ENCODE assay signal across 8 cellular contexts in genomic region chr18:46073474-46074331, GRCh38. TPM values are rescaled to one million over a fixed set of nuclear protein-coding genes. Genes with fewer than 3 reads are reported as not detected.
DNase-seq lines count a peak whose midpoint lies in the region; ATAC-seq and TF ChIP-seq lines count a peak whose summit lies in the region.

No MANE protein-coding gene starts in this region.

- BruUV-seq in OCI-LY7 (replicated peaks; lab: Mats Ljungman, UMichigan): no TSS peak

- no peak overlapping the region for H3K27ac ChIP-seq in OCI-LY7 (ENCODE audit: low read depth, low read length, poor library complexity, severe bottlenecking)

- no peak overlapping the region for H3K4me2 ChIP-seq in OCI-LY7 (ENCODE audit: low read length)

- in situ Hi-C loops in G401 (cut with HindIII; ENCODE audit: low sequenced_read_pairs): no loop called here
- in situ Hi-C loops in KBM-7 (cut with MboI; ENCODE audit: low pct_unique_long_range_greater_than_20kb, low sequenced_read_pairs): loop anchor here (25.0 kb wide), 1 partner anchor 411 kb away; no protein-coding TSS in a partner anchor

- POLR2A ChIA-PET in OCI-LY7 (lab: Charles Lee): no interaction called here

- intact Hi-C loops in OCI-LY7 (cut with micrococcal nuclease; ENCODE audit: unreplicated experiment): loop anchor here (2.0 to 10.0 kb wide), 2 partner anchors 99 to 379 kb away; no protein-coding TSS in a partner anchor

- H3K9me3 ChIP-seq in OCI-LY7 (ENCODE audit: low read length): no peaks in the 10 kb centered on the region

- H3K4me1 ChIP-seq in OCI-LY7 (ENCODE audit: insufficient read depth, low read length, poor library complexity, severe bottlenecking): no peaks in the 10 kb centered on the region

- no peak overlapping the region for H2AFZ ChIP-seq in OCI-LY7 (ENCODE audit: low read length)

- CTCF ChIA-PET in OCI-LY7 (lab: Charles Lee; ENCODE audit: unreplicated experiment): no interaction called here

- TF ChIP-seq CTCF in OCI-LY7 (conservative IDR thresholded peaks at IDR 0.05; ENCODE audit: low read length): peak; percentile 74

- peaks cover 19% of the 10 kb centered on the region for H3K36me3 ChIP-seq in OCI-LY7 (ENCODE audit: insufficient read depth, low read length)

- DNase-seq in G401 (ENCODE audit: low spot score): peak; percentile 81
- peak; percentile 89 for DNase-seq in KBM-7
- DNase-seq in OCI-LY7 (ENCODE audit: low spot score): peak; percentile 29
- DNase-seq in activated naive CD4-positive, alpha-beta T cell treated with anti-CD3 and anti-CD28 coated beads, Interleukin-2, amount 50 U/mL, for 16 hours: peak; percentile 40
- peak; percentile 56 for DNase-seq in globus pallidus (ENCODE audit: low spot score)
- peak; percentile 83 for DNase-seq in pons (ENCODE audit: low spot score)

- no peak for ATAC-seq in HG03108 (IDR thresholded peaks at IDR 0.05; ENCODE audit: unreplicated experiment)
- ATAC-seq in HG02870 (IDR thresholded peaks at IDR 0.05; ENCODE audit: unreplicated experiment): no peak

- H3K4me3 ChIP-seq in OCI-LY7 (ENCODE audit: low read depth, low read length, poor library complexity, severe bottlenecking): no peak overlapping the region

- no peaks in the 10 kb centered on the region for H3K9me2 ChIP-seq in OCI-LY7 (ENCODE audit: insufficient read depth, low read length)

- no peaks in the 10 kb centered on the region for H3K79me2 ChIP-seq in OCI-LY7 (ENCODE audit: insufficient read depth, low read depth, low read length)

- no peaks in the 10 kb centered on the region for H4K20me1 ChIP-seq in OCI-LY7 (ENCODE audit: insufficient read depth, low read length)

RNA-seq across cellular contexts. Expression of gene PSTPIP2, which starts 1.6 kb away (rescaled TPM):
- total RNA-seq in G401 (2014; rRNA removed; shearing (Covaris generic)): 18.9 and 19.0 TPM in 2 replicates
- total RNA-seq in OCI-LY7 (2014; rRNA removed; shearing (Covaris generic)): 0.15 TPM in 1 of 2 replicates, not detected in the other
- 0.11 TPM in 1 of 2 replicates, not detected in the other for total RNA-seq in OCI-LY7 (2022)

RNA-seq across cellular contexts. Expression of gene ATP5F1A, which starts 24.4 kb away (rescaled TPM):
- total RNA-seq in G401 (2014; rRNA removed; shearing (Covaris generic)): 912 and 973 TPM in 2 replicates
- total RNA-seq in OCI-LY7 (2014; rRNA removed; shearing (Covaris generic)): 208 and 218 TPM in 2 replicates
- 274 and 284 TPM in 2 replicates for total RNA-seq in OCI-LY7 (2022)

RNA-seq across cellular contexts. Expression of gene HAUS1, which starts 30.5 kb away (rescaled TPM):
- 237 and 250 TPM in 2 replicates for total RNA-seq in G401 (2014; rRNA removed; shearing (Covaris generic))
- total RNA-seq in OCI-LY7 (2014; rRNA removed; shearing (Covaris generic)): 24.8 and 26.4 TPM in 2 replicates
- 36.5 and 38.4 TPM in 2 replicates for total RNA-seq in OCI-LY7 (2022)

Comparison
In these comparisons a context has a peak if more than half of its experiments do, and no peak if none do; other contexts are left out.
1. DNase-seq: peak in every context shown above with its lines; median percentile 89 in KBM-7; 83 in pons; 81 in G401; 56 in globus pallidus; 40 in activated naive CD4-positive, alpha-beta T cell treated with anti-CD3 and anti-CD28 coated beads, Interleukin-2, amount 50 U/mL, for 16 hours; 29 in OCI-LY7.
2. RNA of gene PSTPIP2, which starts 1.6 kb away (total RNA-seq): 18.9 to 19.0 TPM in G401; 0.11 to 0.15 TPM in OCI-LY7; every median in the first group is over 10 times any median in the second.